Comparison of ENCODE assay signal across 1 cellular context in the genomic region with DNA sequence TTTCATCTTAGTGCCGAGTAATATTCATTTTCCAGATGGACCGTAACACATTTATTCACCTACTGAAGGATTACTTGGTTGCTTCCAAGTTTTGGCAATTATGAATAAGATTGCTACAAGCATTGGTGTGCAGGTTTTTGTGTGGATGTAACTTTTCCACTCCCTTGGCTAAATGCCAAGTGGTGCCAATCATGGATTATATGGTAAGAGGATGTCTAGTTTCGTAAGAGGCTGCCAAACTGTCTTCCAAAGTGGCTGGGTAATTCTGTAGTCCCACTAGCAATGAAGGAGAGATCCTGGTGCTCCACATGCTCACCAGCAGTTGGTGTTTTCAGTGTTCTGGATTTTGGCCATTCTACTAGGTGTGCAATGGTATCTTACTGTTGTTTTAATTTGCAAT.
TF ChIP-seq lines count a peak whose summit lies in the region.

No MANE protein-coding gene starts in this region.

TF ChIP-seq in HepG2, 621 proteins besides CTCF, POLR2A, EP300 and RAD21:
- TF ChIP-seq RFX3 (CRISPR knock-in tag; IDR thresholded peaks at IDR 0.05): no peak
- TF ChIP-seq, protein P1, sequence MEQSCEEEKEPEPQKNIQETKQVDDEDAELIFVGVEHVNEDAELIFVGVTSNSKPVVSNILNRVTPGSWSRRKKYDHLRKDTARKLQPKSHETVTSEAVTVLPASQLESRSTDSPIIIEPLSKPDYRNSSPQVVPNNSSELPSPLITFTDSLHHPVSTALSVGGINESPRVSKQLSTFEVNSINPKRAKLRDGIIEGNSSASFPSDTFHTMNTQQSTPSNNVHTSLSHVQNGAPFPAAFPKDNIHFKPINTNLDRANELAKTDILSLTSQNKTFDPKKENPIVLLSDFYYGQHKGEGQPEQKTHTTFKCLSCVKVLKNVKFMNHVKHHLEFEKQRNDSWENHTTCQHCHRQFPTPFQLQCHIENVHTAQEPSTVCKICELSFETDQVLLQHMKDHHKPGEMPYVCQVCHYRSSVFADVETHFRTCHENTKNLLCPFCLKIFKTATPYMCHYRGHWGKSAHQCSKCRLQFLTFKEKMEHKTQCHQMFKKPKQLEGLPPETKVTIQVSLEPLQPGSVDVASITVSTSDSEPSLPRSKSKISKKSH (CRISPR knock-in tag; IDR thresholded peaks at IDR 0.05; ENCODE audit: borderline replicate concordance): no peak
- TF ChIP-seq ZBTB42 (CRISPR knock-in tag; IDR thresholded peaks at IDR 0.05): no peak
- TF ChIP-seq MED13 (CRISPR knock-in tag; IDR thresholded peaks at IDR 0.05): no peak
- TF ChIP-seq ZNF264 (CRISPR knock-in tag; IDR thresholded peaks at IDR 0.05): no peak
- TF ChIP-seq SAFB2 (CRISPR knock-in tag; IDR thresholded peaks at IDR 0.05; ENCODE audit: borderline replicate concordance, low read depth): no peak
- no peak for TF ChIP-seq STAT5B (CRISPR knock-in tag; IDR thresholded peaks at IDR 0.05)
- no peak for TF ChIP-seq ZNF543 (CRISPR knock-in tag; IDR thresholded peaks at IDR 0.05)
- TF ChIP-seq ZNF484 (CRISPR knock-in tag; IDR thresholded peaks at IDR 0.05; ENCODE audit: borderline replicate concordance, low read depth): no peak
- no peak for TF ChIP-seq NFE2L2 (IDR thresholded peaks at IDR 0.05; ENCODE audit: low read length)
- no peak for TF ChIP-seq IKZF1 (IDR thresholded peaks at IDR 0.05)
- no peak for TF ChIP-seq IRF2 (CRISPR knock-in tag; IDR thresholded peaks at IDR 0.05)
- TF ChIP-seq PCBP1 (IDR thresholded peaks at IDR 0.05; ENCODE audit: borderline replicate concordance, low read depth, low read length): no peak
TF ChIP-seq in HepG2: peak in this region for 0.
